15 cellular contexts compared by ENCODE assay signal in genomic region chr6:100461920-100462295, GRCh38. TPM values are rescaled to one million over a fixed set of nuclear protein-coding genes. Genes with fewer than 3 reads are reported as not detected.
DNase-seq lines count a peak whose midpoint lies in the region; ATAC-seq and TF ChIP-seq lines count a peak whose summit lies in the region.
"Had no signal": no experiment of that assay in that cellular context is flagged by ENCODE, and none has a peak within 500 bp of the region (broad histone marks: within the 10 kb centered on the region; RNA-seq: fewer than 3 reads in every experiment).

No MANE protein-coding gene starts in this region.

- no peaks in the 10 kb centered on the region for H3K79me2 ChIP-seq in GM23248 (ENCODE audit: insufficient read depth)

- H3K27ac Mint-ChIP-seq in WTC11 = no peak overlapping the region
- no peak overlapping the region for H3K27ac Mint-ChIP-seq in natural killer cell treated with Interleukin-12 subunit alpha and Interleukin-12 subunit beta and Interleukin-15 and Interleukin-18, amount 100 ng/mL, for 72 hours
- no peak overlapping the region for H3K27ac Mint-ChIP-seq in activated T-helper 1 cell treated with anti-CD3 and anti-CD28 coated beads, Interleukin-12 subunit alpha, Interleukin-12 subunit beta, Interleukin-2, Interleukin-4 antibody, amounts not matched to agents 30 ng/mL and 10 ng/mL and 1 ng/mL, durations not matched to agents 14 hours and 24 hours and 36 hours
- H3K27ac Mint-ChIP-seq: CD14-positive monocyte had no signal

- peak overlapping the region; percentile 37 for H3K4me3 Mint-ChIP-seq in WTC11
- H3K4me3 Mint-ChIP-seq in natural killer cell treated with Interleukin-12 subunit alpha and Interleukin-12 subunit beta and Interleukin-15 and Interleukin-18, amount 100 ng/mL, for 72 hours = peak overlapping the region; percentile 51
- H3K4me3 Mint-ChIP-seq in activated T-helper 1 cell treated with anti-CD3 and anti-CD28 coated beads, Interleukin-12 subunit alpha, Interleukin-12 subunit beta, Interleukin-2, Interleukin-4 antibody, amounts not matched to agents 30 ng/mL and 10 ng/mL and 1 ng/mL, durations not matched to agents 14 hours and 24 hours and 36 hours = no peak overlapping the region
- H3K4me3 Mint-ChIP-seq: stimulated activated naive CD8-positive, alpha-beta T cell treated with anti-CD3 and anti-CD28 coated beads, Interleukin-15, amount 100 ng/mL, for 72 hours had no signal

- peak overlapping the region; percentile 92 for H2AFZ ChIP-seq in GM23248

- ATAC-seq in WTC11 = no peak
- no peak for ATAC-seq in natural killer cell treated with Interleukin-12 subunit alpha and Interleukin-12 subunit beta and Interleukin-15 and Interleukin-18, amount 100 ng/mL, for 72 hours
- ATAC-seq in omental fat pad (ENCODE audit: low FRiP score) = no peak
- no peak for ATAC-seq in GM21786 (IDR thresholded peaks at IDR 0.05; ENCODE audit: unreplicated experiment)
- ATAC-seq: stimulated activated naive CD8-positive, alpha-beta T cell treated with anti-CD3 and anti-CD28 coated beads, Interleukin-15, amount 100 ng/mL, for 72 hours had no signal

- no peaks in the 10 kb centered on the region for H3K36me3 Mint-ChIP-seq in WTC11
- peaks cover 17% of the 10 kb centered on the region for H3K36me3 Mint-ChIP-seq in natural killer cell treated with Interleukin-12 subunit alpha and Interleukin-12 subunit beta and Interleukin-15 and Interleukin-18, amount 100 ng/mL, for 72 hours
- H3K36me3 Mint-ChIP-seq in activated T-helper 1 cell treated with anti-CD3 and anti-CD28 coated beads, Interleukin-12 subunit alpha, Interleukin-12 subunit beta, Interleukin-2, Interleukin-4 antibody, amounts not matched to agents 30 ng/mL and 10 ng/mL and 1 ng/mL, durations not matched to agents 14 hours and 24 hours and 36 hours (ENCODE audit: low read depth) = peaks cover 2% of the 10 kb centered on the region

- H3K36me3 ChIP-seq in BJ (ENCODE audit: control insufficient read depth, insufficient read depth, low read length) (peaks cover 10% of the 10 kb centered on the region), GM23248 (ENCODE audit: low read depth) (no peaks in the 10 kb centered on the region)
- H3K36me3 ChIP-seq: prostate gland had no signal

- H3F3A ChIP-seq in GM23248 (ENCODE audit: insufficient read depth) = peaks cover 23% of the 10 kb centered on the region; the same call in 1 of the 2 replicates

- peak overlapping the region; percentile 59 for H3K27ac ChIP-seq in GM23248
- H3K27ac ChIP-seq: prostate gland had no signal

- WGBS in GM23248 (ENCODE audit: low coverage in 1 of 2, low lambda C conversion rate in 2 of 2, missing lambda C conversion rate in 2 of 2), 2 experiments = 3 to 6% methylated on average over 2 of the region's 2 CpGs

- TF ChIP-seq CTCF in BJ (IDR thresholded peaks at IDR 0.05; ENCODE audit: insufficient read depth, low read depth, low read length) (no peak), WTC11 (IDR thresholded peaks at IDR 0.05) (no peak), omental fat pad (IDR thresholded peaks at IDR 0.05) (no peak)

- DNase-seq in BJ (ENCODE audit: low read depth) = no peak
- peak; percentile 51 for DNase-seq in GM23248
- no peak for DNase-seq in WTC11 (ENCODE audit: low spot score)
- DNase-seq in natural killer cell treated with Interleukin-12 subunit alpha and Interleukin-12 subunit beta and Interleukin-15 and Interleukin-18, amount 100 ng/mL, for 72 hours (ENCODE audit: low spot score) = no peak
- DNase-seq in omental fat pad (ENCODE audit: low spot score) = no peak
- DNase-seq in activated T-helper 1 cell treated with anti-CD3 and anti-CD28 coated beads, Interleukin-12 subunit alpha, Interleukin-12 subunit beta, Interleukin-2, Interleukin-4 antibody, amounts not matched to agents 30 ng/mL and 10 ng/mL and 1 ng/mL, durations not matched to agents 14 hours and 24 hours and 36 hours (ENCODE audit: low spot score) = no peak
- no peak for DNase-seq in HEK293T (ENCODE audit: extremely low spot score)
- DNase-seq: activated T-cell treated with anti-CD3 and anti-CD28 coated beads, Interleukin-2, amount 50 U/mL, for 1 hour; SIG-M5; stimulated activated naive CD8-positive, alpha-beta T cell treated with anti-CD3 and anti-CD28 coated beads, Interleukin-15, amount 100 ng/mL, for 72 hours had no signal

- H3K9me3 ChIP-seq in GM23248 (ENCODE audit: low read depth) = no peaks in the 10 kb centered on the region
- H3K9me3 ChIP-seq: prostate gland had no signal

- H3K4me1 Mint-ChIP-seq in WTC11 = peaks cover 68% of the 10 kb centered on the region
- peaks cover 7 to 14% of the 10 kb centered on the region in 2 donors for H3K4me1 Mint-ChIP-seq in natural killer cell treated with Interleukin-12 subunit alpha and Interleukin-12 subunit beta and Interleukin-15 and Interleukin-18, amount 100 ng/mL, for 72 hours (ENCODE audit: low read depth in 2 of 2)
- peaks cover 12% of the 10 kb centered on the region for H3K4me1 Mint-ChIP-seq in activated T-helper 1 cell treated with anti-CD3 and anti-CD28 coated beads, Interleukin-12 subunit alpha, Interleukin-12 subunit beta, Interleukin-2, Interleukin-4 antibody, amounts not matched to agents 30 ng/mL and 10 ng/mL and 1 ng/mL, durations not matched to agents 14 hours and 24 hours and 36 hours (ENCODE audit: low read depth)

- H4K20me1 ChIP-seq in GM23248 (ENCODE audit: insufficient read depth) = no peaks in the 10 kb centered on the region

- H3K27me3 ChIP-seq in BJ (ENCODE audit: control insufficient read depth, insufficient read depth, low read length) (no peaks in the 10 kb centered on the region), GM23248 (replicated peaks; ENCODE audit: insufficient read depth) (no peaks in the 10 kb centered on the region)

- intact Hi-C loops in activated T-helper 1 cell treated with anti-CD3 and anti-CD28 coated beads, Interleukin-12 subunit alpha, Interleukin-12 subunit beta, Interleukin-2, Interleukin-4 antibody, amounts not matched to agents 30 ng/mL and 10 ng/mL and 1 ng/mL, durations not matched to agents 14 hours and 24 hours and 36 hours (cut with micrococcal nuclease) = loop anchor here (1.0 kb wide), 1 partner anchor 11 kb away; no protein-coding TSS in a partner anchor

- no peaks in the 10 kb centered on the region for H3K9me2 ChIP-seq in GM23248 (ENCODE audit: insufficient read depth)

- peaks cover 14% of the 10 kb centered on the region; the same call in 1 of the 2 replicates for H3K4me1 ChIP-seq in GM23248 (ENCODE audit: insufficient read depth)
- H3K4me1 ChIP-seq: prostate gland had no signal

- in situ Hi-C loops in GM23248 (cut with MboI) = no loop called here

- no peaks in the 10 kb centered on the region for H3K9me3 Mint-ChIP-seq in WTC11
- peaks cover 4% of the 10 kb centered on the region for H3K9me3 Mint-ChIP-seq in natural killer cell treated with Interleukin-12 subunit alpha and Interleukin-12 subunit beta and Interleukin-15 and Interleukin-18, amount 100 ng/mL, for 72 hours
- H3K9me3 Mint-ChIP-seq in activated T-helper 1 cell treated with anti-CD3 and anti-CD28 coated beads, Interleukin-12 subunit alpha, Interleukin-12 subunit beta, Interleukin-2, Interleukin-4 antibody, amounts not matched to agents 30 ng/mL and 10 ng/mL and 1 ng/mL, durations not matched to agents 14 hours and 24 hours and 36 hours = peaks cover 10% of the 10 kb centered on the region

- H3K27me3 Mint-ChIP-seq in WTC11 (ENCODE audit: low read depth) = no peaks in the 10 kb centered on the region; the same call in 1 of the 2 replicates
- H3K27me3 Mint-ChIP-seq in natural killer cell treated with Interleukin-12 subunit alpha and Interleukin-12 subunit beta and Interleukin-15 and Interleukin-18, amount 100 ng/mL, for 72 hours = peaks cover 50 to 80% of the 10 kb centered on the region in 2 donors
- H3K27me3 Mint-ChIP-seq in activated T-helper 1 cell treated with anti-CD3 and anti-CD28 coated beads, Interleukin-12 subunit alpha, Interleukin-12 subunit beta, Interleukin-2, Interleukin-4 antibody, amounts not matched to agents 30 ng/mL and 10 ng/mL and 1 ng/mL, durations not matched to agents 14 hours and 24 hours and 36 hours (ENCODE audit: insufficient read depth) = peaks cover 87% of the 10 kb centered on the region
- H3K27me3 Mint-ChIP-seq: stimulated activated naive CD8-positive, alpha-beta T cell treated with anti-CD3 and anti-CD28 coated beads, Interleukin-15, amount 100 ng/mL, for 72 hours had no signal

- H3K4me2 ChIP-seq in GM23248 (ENCODE audit: unreplicated experiment) = peak overlapping the region; percentile 94

- peak overlapping the region; percentile 79 for H3K9ac ChIP-seq in GM23248

- CTCF ChIA-PET in BJ (lab: Yijun Ruan, JAX) = interaction anchor here (0.9 to 11.7 kb wide), 6 partner anchors 14 to 355 kb away, joined by 3 to 161 read pairs (median 19); no protein-coding TSS in a partner anchor
- CTCF ChIA-PET in WTC11 (lab: Charles Lee) = interaction anchor here (1.9 kb wide), 1 partner anchor 8 kb away, joined by 26 read pairs; no protein-coding TSS in a partner anchor
- CTCF ChIA-PET in HEK293T (lab: Yijun Ruan, JAX) = interaction anchor here (0.6 to 1.3 kb wide), 3 partner anchors 87 to 354 kb away, joined by 3 to 5 read pairs (median 3); no protein-coding TSS in a partner anchor

- POLR2A ChIA-PET in BJ (lab: Charles Lee) (interaction anchor here (0.8 kb wide), 1 partner anchor 202 kb away, joined by 5 read pairs; no protein-coding TSS in a partner anchor), WTC11 (lab: Charles Lee) (no interaction called here), HEK293T (lab: Yijun Ruan, JAX) (no interaction called here)

- H3K4me3 ChIP-seq in BJ (ENCODE audit: low read depth, low read length) (peak overlapping the region; percentile 74), GM23248 (peak overlapping the region; percentile 84)
- H3K4me3 ChIP-seq: prostate gland had no signal

TF ChIP-seq in HEK293T, 16 proteins besides CTCF, POLR2A, EP300 and RAD21 (continues in another document):
- TF ChIP-seq HDGF (IDR thresholded peaks at IDR 0.05; ENCODE audit: borderline replicate concordance) (no peak), ARNT (IDR thresholded peaks at IDR 0.05) (no peak)

RNA-seq across cellular contexts. Expression of gene SIM1, which starts 2.8 kb away (rescaled TPM):
- polyA plus RNA-seq in BJ (2011; rRNA removed) = 27.1 and 32.9 TPM in 2 replicates
- polyA minus RNA-seq in BJ (2011; rRNA and poly(A)+ RNA removed) = 83.2 and 105 TPM in 2 replicates
- 1.6 and 4.9 TPM in 2 replicates for total RNA-seq in GM23248 (2014; rRNA removed; shearing (Covaris generic))
- polyA plus RNA-seq in GM23248 (2016; fragmentation: Nextera tagmentation; extraction: Ambion mirVana) = 1.2 and 1.5 TPM in 2 replicates
- 0.09 to 0.11 TPM (median 0.11 TPM) in 3 replicates for total RNA-seq in WTC11 (2021)
- not detected for total RNA-seq in natural killer cell treated with Interleukin-12 subunit alpha and Interleukin-12 subunit beta and Interleukin-15 and Interleukin-18, amount 100 ng/mL, for 72 hours
- under 1 TPM in 1 of 4 donors, not detected in 3; 0.32 TPM for total RNA-seq in omental fat pad
- total RNA-seq in activated T-helper 1 cell treated with anti-CD3 and anti-CD28 coated beads, Interleukin-12 subunit alpha, Interleukin-12 subunit beta, Interleukin-2, Interleukin-4 antibody, amounts not matched to agents 30 ng/mL and 10 ng/mL and 1 ng/mL, durations not matched to agents 14 hours and 24 hours and 36 hours = 0.02 and 0.13 TPM in 2 replicates
- total RNA-seq: lung microvascular endothelial cell, NCI-H460 had no signal
- polyA plus RNA-seq: CD14-positive monocyte had no signal
